12 cellular contexts compared by ENCODE assay signal in the genomic region with DNA sequence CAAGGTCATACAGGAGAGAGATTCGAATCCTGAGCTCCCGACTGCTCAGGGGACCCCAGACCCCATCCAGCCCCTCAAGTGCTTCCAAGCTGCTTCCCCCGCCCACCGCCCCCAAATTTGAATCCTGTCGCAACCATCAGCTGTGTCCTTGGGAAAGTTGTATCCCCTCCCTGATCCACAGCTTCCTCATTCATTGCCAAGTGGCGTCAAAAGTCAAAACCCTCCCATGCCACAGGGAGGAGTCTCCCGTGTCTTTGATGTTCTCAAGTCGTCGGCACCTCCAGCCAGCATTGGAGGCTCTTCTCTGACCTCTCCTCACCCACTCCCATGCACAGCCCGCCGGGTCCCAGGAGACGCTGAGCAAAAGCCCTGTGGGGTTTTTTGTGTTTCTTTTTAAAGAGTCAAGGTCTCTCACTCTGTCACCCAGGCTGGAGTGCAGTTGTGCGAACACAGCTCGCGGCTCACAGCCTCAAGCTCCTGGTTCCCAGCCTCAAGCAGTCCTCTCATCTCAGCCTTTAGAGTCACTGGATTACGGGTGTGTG. TPM values are rescaled to one million over a fixed set of nuclear protein-coding genes. Genes with fewer than 3 reads are reported as not detected.
DNase-seq lines count a peak whose midpoint lies in the region; ATAC-seq and TF ChIP-seq lines count a peak whose summit lies in the region.
"Had no signal": no experiment of that assay in that cellular context is flagged by ENCODE, and none has a peak within 500 bp of the region (broad histone marks: within the 10 kb centered on the region; RNA-seq: fewer than 3 reads in every experiment).

No MANE protein-coding gene starts in this region.

- peaks cover 19% of the 10 kb centered on the region for H3K36me3 Mint-ChIP-seq in activated naive CD4-positive, alpha-beta T cell treated with anti-CD3 and anti-CD28 coated beads, Interleukin-2, amount 10 ng/mL, durations not matched to agents 7 days and 5 days

- H2BK5ac ChIP-seq in mesenchymal stem cell (ENCODE audit: low read depth, low read length, poor library complexity, severe bottlenecking) = no peak overlapping the region

- H2BK12ac ChIP-seq in mesenchymal stem cell (ENCODE audit: low read length in 2 of 2) = no peak overlapping the region

- TF ChIP-seq CTCF in heart left ventricle (IDR thresholded peaks at IDR 0.05) (no peak), upper lobe of right lung (IDR thresholded peaks at IDR 0.05) (no peak)

- ATAC-seq in heart left ventricle (peak in 3 of 4 donors; percentile 5 to 27 (median 21)), upper lobe of right lung (peak; percentile 32)
- ATAC-seq: T-cell had no signal

- no peak overlapping the region for H3K27ac Mint-ChIP-seq in activated naive CD4-positive, alpha-beta T cell treated with anti-CD3 and anti-CD28 coated beads, Interleukin-2, amount 10 ng/mL, durations not matched to agents 7 days and 5 days

- no peak overlapping the region for H3K23ac ChIP-seq in mesenchymal stem cell (ENCODE audit: low read length in 2 of 2)

- peak overlapping the region; percentile 12 for H2BK15ac ChIP-seq in mesenchymal stem cell (ENCODE audit: low read depth, poor library complexity, severe bottlenecking)

- no peaks in the 10 kb centered on the region for H3K27me3 Mint-ChIP-seq in activated naive CD4-positive, alpha-beta T cell treated with anti-CD3 and anti-CD28 coated beads, Interleukin-2, amount 10 ng/mL, durations not matched to agents 7 days and 5 days
- H3K27me3 Mint-ChIP-seq: T-cell had no signal

- no peak overlapping the region for H3K4me3 Mint-ChIP-seq in activated naive CD4-positive, alpha-beta T cell treated with anti-CD3 and anti-CD28 coated beads, Interleukin-2, amount 10 ng/mL, durations not matched to agents 7 days and 5 days
- H3K4me3 Mint-ChIP-seq: T-cell had no signal

- no peak for TF ChIP-seq POLR2A in heart left ventricle (IDR thresholded peaks at IDR 0.05)

- H3K4me1 ChIP-seq in heart left ventricle (peaks cover 0 to 62% (median 20%) of the 10 kb centered on the region in 12 donors), mesenchymal stem cell (ENCODE audit: control insufficient read depth, insufficient read depth, low read depth, low read length) (peaks cover 16% of the 10 kb centered on the region), upper lobe of right lung (peaks cover 21% of the 10 kb centered on the region)
- H3K4me1 ChIP-seq: breast epithelium had no signal

- CTCF ChIA-PET in activated naive CD4-positive, alpha-beta T cell treated with anti-CD3 and anti-CD28 coated beads, Interleukin-2, amount 10 ng/mL, durations not matched to agents 7 days and 5 days (lab: Charles Lee) = interaction anchor here (1.0 to 1.8 kb wide), 5 partner anchors 10 to 97 kb away, joined by 3 to 6 read pairs (median 4); no protein-coding TSS in a partner anchor

- WGBS in heart left ventricle, 4 donors = 51 to 57% (median 53%) methylated on average over 15 to 16 of the region's 16 CpGs
- WGBS in mesenchymal stem cell = 85% methylated on average over 16 of the region's 16 CpGs

- no peaks in the 10 kb centered on the region for H3K27me3 ChIP-seq in heart left ventricle
- H3K27me3 ChIP-seq in mesenchymal stem cell (ENCODE audit: control insufficient read depth in 1 of 2, insufficient read depth in 1 of 2, low read length in 2 of 2) = peaks cover 0 to 7% of the 10 kb centered on the region in 2 experiments
- H3K27me3 ChIP-seq in upper lobe of right lung = no peaks in the 10 kb centered on the region
- no peaks in the 10 kb centered on the region for H3K27me3 ChIP-seq in MG63
- H3K27me3 ChIP-seq: breast epithelium had no signal

- H3K18ac ChIP-seq in mesenchymal stem cell (ENCODE audit: low read depth in 1 of 2, low read length in 2 of 2) = no peak overlapping the region

- H3K9me3 ChIP-seq in heart left ventricle (no peaks in the 10 kb centered on the region), mesenchymal stem cell (ENCODE audit: control insufficient read depth, low read length) (no peaks in the 10 kb centered on the region), upper lobe of right lung (no peaks in the 10 kb centered on the region), MG63 (no peaks in the 10 kb centered on the region)
- H3K9me3 ChIP-seq: breast epithelium had no signal

- peaks cover 0 to 42% (median 38%) of the 10 kb centered on the region in 9 donors for H3K36me3 ChIP-seq in heart left ventricle
- H3K36me3 ChIP-seq in mesenchymal stem cell (ENCODE audit: control insufficient read depth in 1 of 2, insufficient read depth in 2 of 2, low read depth in 1 of 2, low read length in 2 of 2) = peaks cover 34 to 62% of the 10 kb centered on the region in 2 experiments
- H3K36me3 ChIP-seq in upper lobe of right lung = peaks cover 25% of the 10 kb centered on the region
- H3K36me3 ChIP-seq in MG63 = peaks cover 26% of the 10 kb centered on the region

- H3K4ac ChIP-seq in mesenchymal stem cell (ENCODE audit: low read depth in 1 of 2, low read length in 2 of 2) = no peak overlapping the region

- H3K4me1 Mint-ChIP-seq in activated naive CD4-positive, alpha-beta T cell treated with anti-CD3 and anti-CD28 coated beads, Interleukin-2, amount 10 ng/mL, durations not matched to agents 7 days and 5 days = peaks cover 32% of the 10 kb centered on the region

- H3K79me1 ChIP-seq in mesenchymal stem cell (replicated peaks; ENCODE audit: low read length, poor library complexity, severe bottlenecking) = peaks cover 5% of the 10 kb centered on the region

- H4K91ac ChIP-seq in mesenchymal stem cell (ENCODE audit: low read length) = no peak overlapping the region

- H3K9ac ChIP-seq in mesenchymal stem cell (ENCODE audit: low read length) = no peak overlapping the region

- H2AFZ ChIP-seq in mesenchymal stem cell (ENCODE audit: low read depth, low read length) = no peak overlapping the region

- H2AK5ac ChIP-seq in mesenchymal stem cell (ENCODE audit: low read length, severe bottlenecking) = no peak overlapping the region

- H2BK120ac ChIP-seq in mesenchymal stem cell (ENCODE audit: low read depth, low read length) = no peak overlapping the region

- H3K4me3 ChIP-seq in heart left ventricle (peak overlapping the region in 1 of 12 donors; percentile 5), mesenchymal stem cell (ENCODE audit: insufficient read depth in 1 of 2, low read depth in 1 of 2, low read length in 2 of 2) (no peak overlapping the region), upper lobe of right lung (no peak overlapping the region), MG63 (no peak overlapping the region)

- H3K27ac ChIP-seq in heart left ventricle (peak overlapping the region in 10 of 12 donors; percentile 26 to 95 (median 57)), mesenchymal stem cell (ENCODE audit: low read length, poor library complexity, severe bottlenecking) (no peak overlapping the region), upper lobe of right lung (peak overlapping the region; percentile 75)

- H4K8ac ChIP-seq in mesenchymal stem cell (ENCODE audit: low read length) = no peak overlapping the region

- H3K9me3 Mint-ChIP-seq in activated naive CD4-positive, alpha-beta T cell treated with anti-CD3 and anti-CD28 coated beads, Interleukin-2, amount 10 ng/mL, durations not matched to agents 7 days and 5 days = no peaks in the 10 kb centered on the region
- H3K9me3 Mint-ChIP-seq: T-cell had no signal

- H3K4me2 ChIP-seq in mesenchymal stem cell (ENCODE audit: low read length, poor library complexity, severe bottlenecking) = no peak overlapping the region

- intact Hi-C loops in heart left ventricle (cut with DNase I) (loop anchor here in 1 of 10 donors (5.0 kb wide), 1 partner anchor 58 kb away; no protein-coding TSS in a partner anchor), cardiac septum (cut with DNase I) (no loop called here), upper lobe of right lung (cut with DNase I) (no loop called here)

- H3K14ac ChIP-seq in mesenchymal stem cell (ENCODE audit: low read length in 2 of 2) = no peak overlapping the region

- DNase-seq in heart left ventricle (peak in 4 of 5 donors; percentile 46 to 66 (median 52)), cardiac septum (ENCODE audit: low spot score) (no peak), UCSD-AML1 (lab: John Stamatoyannopoulos, UW; ENCODE audit: unreplicated experiment) (peak; percentile 22), mesenchymal stem cell (no peak), upper lobe of right lung (peak; percentile 76), MG63 (no peak), COLO829 (ENCODE audit: low spot score) (no peak)
- no peak for DNase-seq in activated naive CD4-positive, alpha-beta T cell treated with anti-CD3 and anti-CD28 coated beads, Interleukin-2, amount 10 ng/mL, durations not matched to agents 7 days and 5 days
- DNase-seq: GOT3, NCI-H446 had no signal

RNA-seq across cellular contexts. Expression of a gene that starts 2.8 kb away (rescaled TPM):
- total RNA-seq in heart left ventricle (100 to 1,000 TPM in 2 of 9 donors, 10 to 100 TPM in 4, 1 to 10 TPM in 3; 9.0 to 455 (median 15.2) TPM), cardiac septum (14.6 TPM), upper lobe of right lung (554 TPM)
- 10 to 100 TPM in 1 of 2 donors, 1 to 10 TPM in 1; 8.9 to 27.1 TPM for polyA plus RNA-seq in heart left ventricle
- 28.4 TPM for polyA plus RNA-seq in mesenchymal stem cell (2013, experiment 1 of 2)
- 27.7 TPM for polyA plus RNA-seq in mesenchymal stem cell (2013, experiment 2 of 2)
- total RNA-seq in MG63 (2014; rRNA removed; shearing (Covaris generic); ENCODE audit: low replicate concordance) = 1.0 TPM in 1 of 2 replicates, not detected in the other

RNA-seq across cellular contexts. Expression of a gene that starts 17.8 kb away (rescaled TPM):
- total RNA-seq in heart left ventricle (10 to 100 TPM; 17.9 to 28.6 (median 24.6) TPM), cardiac septum (28.3 TPM), upper lobe of right lung (24.2 TPM)
- 1 to 10 TPM; 4.0 to 7.1 TPM for polyA plus RNA-seq in heart left ventricle
- 83.2 TPM for polyA plus RNA-seq in mesenchymal stem cell (2013, experiment 1 of 2)
- polyA plus RNA-seq in mesenchymal stem cell (2013, experiment 2 of 2) = 80.2 TPM
- total RNA-seq in MG63 (2014; rRNA removed; shearing (Covaris generic); ENCODE audit: low replicate concordance) = 4.2 and 13.2 TPM in 2 replicates

RNA-seq across cellular contexts. Expression of a gene that starts 22.2 kb away (rescaled TPM):
- total RNA-seq in heart left ventricle (10 to 100 TPM; 10.6 to 37.4 (median 14.8) TPM), cardiac septum (14.6 TPM), upper lobe of right lung (8.2 TPM)
- 10 to 100 TPM; 24.7 to 59.3 TPM for polyA plus RNA-seq in heart left ventricle
- polyA plus RNA-seq in mesenchymal stem cell (2013, experiment 1 of 2) = 19.7 TPM
- polyA plus RNA-seq in mesenchymal stem cell (2013, experiment 2 of 2) = 20.2 TPM
- 8.2 and 29.5 TPM in 2 replicates for total RNA-seq in MG63 (2014; rRNA removed; shearing (Covaris generic); ENCODE audit: low replicate concordance)

RNA-seq across cellular contexts. Expression of a gene that starts 33.1 kb away (rescaled TPM):
- total RNA-seq in heart left ventricle (10 to 100 TPM in 8 of 9 donors, 1 to 10 TPM in 1; 6.9 to 39.2 (median 31.5) TPM), cardiac septum (21.7 TPM), upper lobe of right lung (1.9 TPM)
- 10 to 100 TPM; 17.2 to 20.1 TPM for polyA plus RNA-seq in heart left ventricle
- 5.6 TPM for polyA plus RNA-seq in mesenchymal stem cell (2013, experiment 1 of 2)
- 5.8 TPM for polyA plus RNA-seq in mesenchymal stem cell (2013, experiment 2 of 2)
- 0.99 TPM in 1 of 2 replicates, not detected in the other for total RNA-seq in MG63 (2014; rRNA removed; shearing (Covaris generic); ENCODE audit: low replicate concordance)

RNA-seq across cellular contexts. Expression of a gene that starts 55.5 kb away (rescaled TPM):
- total RNA-seq in heart left ventricle (1 to 10 TPM in 5 of 9 donors, under 1 TPM in 3, not detected in 1; 0.16 to 3.6 (median 1.1) TPM), cardiac septum (1.3 TPM), upper lobe of right lung (7.6 TPM)
- 1 to 10 TPM in 1 of 2 donors, under 1 TPM in 1; 0.82 to 4.6 TPM for polyA plus RNA-seq in heart left ventricle
- polyA plus RNA-seq in mesenchymal stem cell (2013, experiment 1 of 2) = 0.04 TPM
- polyA plus RNA-seq in mesenchymal stem cell (2013, experiment 2 of 2) = not detected
- total RNA-seq in MG63 (2014; rRNA removed; shearing (Covaris generic); ENCODE audit: low replicate concordance) = not detected in 2 replicates
- total RNA-seq: T-cell had no signal

Comparison
In these comparisons a context has a peak if more than half of its experiments do, and no peak if none do; other contexts are left out.
1. DNase-seq: peak in heart left ventricle (4 of 5), UCSD-AML1 (single experiment) and upper lobe of right lung (single experiment); none in cardiac septum (single experiment), mesenchymal stem cell (single experiment), activated naive CD4-positive, alpha-beta T cell treated with anti-CD3 and anti-CD28 coated beads, Interleukin-2, amount 10 ng/mL, durations not matched to agents 7 days and 5 days (single experiment), MG63 (single experiment) and COLO829 (single experiment).